Comparison of ENCODE assay signal across 8 cellular contexts in genomic region chr12:57759360-57759980, GRCh38. TPM values are rescaled to one million over a fixed set of nuclear protein-coding genes. Genes with fewer than 3 reads are reported as not detected.
DNase-seq lines count a peak whose midpoint lies in the region; TF ChIP-seq lines count a peak whose summit lies in the region.

No MANE protein-coding gene starts in this region.

- H3K4me3 Mint-ChIP-seq in endodermal cell: no peak overlapping the region

- H3K36me3 ChIP-seq in A673 (ENCODE audit: insufficient read depth, low read length, poor library complexity, severe bottlenecking) (peaks cover 6% of the 10 kb centered on the region), endodermal cell (ENCODE audit: control insufficient read depth, insufficient read depth, low read length) (peaks cover 7% of the 10 kb centered on the region)

- POLR2A ChIA-PET in A673 (lab: Charles Lee; ENCODE audit: low non-redundant PET): interaction anchor here (0.6 kb wide), 1 partner anchor 15 kb away, joined by 9 read pairs; the partner anchor contains the start of gene TSPAN31

- no TSS peak for BruUV-seq in A673 (replicated peaks; lab: Mats Ljungman, UMichigan)

- H3K27me3 ChIP-seq in A673 (replicated peaks; ENCODE audit: insufficient read depth, low read depth, low read length, poor library complexity) (peaks cover 7% of the 10 kb centered on the region), endodermal cell (ENCODE audit: control insufficient read depth, insufficient read depth, low read length, poor library complexity, severe bottlenecking) (peaks cover 73% of the 10 kb centered on the region)

- no peak for DNase-seq in A673 (ENCODE audit: low spot score)
- DNase-seq in RPMI8226: peak; percentile 69
- peak; percentile 73 for DNase-seq in endodermal cell
- DNase-seq in stimulated activated CD4-positive, alpha-beta T cell treated with anti-CD3 and anti-CD28 coated beads, Interleukin-4, amount 100 ng/mL, for 1 hour: peak; percentile 46
- DNase-seq in cerebellum (ENCODE audit: low spot score): no peak
- no peak for DNase-seq in midbrain (lab: John Stamatoyannopoulos, UW)
- no peak for DNase-seq in retina

- H3K9ac ChIP-seq in endodermal cell (ENCODE audit: extremely low read depth, low read length, poor library complexity, severe bottlenecking): no peak overlapping the region

- 33 to 41% methylated on average over 3 of the region's 3 CpGs for WGBS in endodermal cell (ENCODE audit: insufficient coverage in 1 of 2, insufficient read length in 1 of 2), 2 experiments

- CTCF ChIA-PET in A673 (lab: Charles Lee): no interaction called here

- peaks cover 10% of the 10 kb centered on the region for H3K4me1 Mint-ChIP-seq in endodermal cell

- peaks cover 12% of the 10 kb centered on the region for H3K36me3 Mint-ChIP-seq in endodermal cell (ENCODE audit: low read depth)

- no peaks in the 10 kb centered on the region for H3K9me3 Mint-ChIP-seq in endodermal cell

- no peak overlapping the region for H3K27ac Mint-ChIP-seq in endodermal cell

- H3K27me3 Mint-ChIP-seq in endodermal cell (ENCODE audit: insufficient read depth): peaks cover 80% of the 10 kb centered on the region

- H3K27ac ChIP-seq in A673 (ENCODE audit: low read depth, low read length, poor library complexity, severe bottlenecking): no peak overlapping the region
- no peak overlapping the region for H3K27ac ChIP-seq in endodermal cell (ENCODE audit: low read depth, low read length)

- TF ChIP-seq CTCF in A673 (conservative IDR thresholded peaks at IDR 0.05; ENCODE audit: low read depth, low read length) (peak; percentile 50), GM12875 (IDR thresholded peaks at IDR 0.05; ENCODE audit: borderline replicate concordance, insufficient read depth, low read depth, low read length) (peak; percentile 58), endodermal cell (conservative IDR thresholded peaks at IDR 0.05) (peak; percentile 73)

- H3K9me3 ChIP-seq in A673 (ENCODE audit: low read depth, low read length, poor library complexity, severe bottlenecking): no peaks in the 10 kb centered on the region
- H3K9me3 ChIP-seq in endodermal cell (ENCODE audit: control insufficient read depth, low read length): no peaks in the 10 kb centered on the region

- intact Hi-C loops in A673 (cut with micrococcal nuclease; ENCODE audit: unreplicated experiment): no loop called here

- H3K4me1 ChIP-seq in A673 (ENCODE audit: insufficient read depth, low read length, poor library complexity, severe bottlenecking) (peaks cover 9% of the 10 kb centered on the region), endodermal cell (ENCODE audit: control insufficient read depth, insufficient read depth, low read length) (no peaks in the 10 kb centered on the region)

- no peak overlapping the region for H3K4me3 ChIP-seq in A673 (ENCODE audit: low read depth, low read length, poor library complexity, severe bottlenecking)
- H3K4me3 ChIP-seq in GM12875 (ENCODE audit: low read depth, low read length): no peak overlapping the region
- no peak overlapping the region for H3K4me3 ChIP-seq in endodermal cell (ENCODE audit: low read length)

RNA-seq across cellular contexts. Expression of gene MARCHF9, which starts 4.6 kb away (rescaled TPM):
- 19.8 and 23.6 TPM in 2 replicates for total RNA-seq in A673 (2021)
- total RNA-seq in endodermal cell: 10 to 100 TPM; 13.6 to 15.8 TPM
- polyA plus RNA-seq in endodermal cell (2013, experiment 1 of 2): 10.2 TPM
- polyA plus RNA-seq in endodermal cell (2013, experiment 2 of 2): 7.9 TPM
- 12.2 TPM for total RNA-seq in cerebellum

RNA-seq across cellular contexts. Expression of gene CDK4, which starts 7.4 kb away (rescaled TPM):
- total RNA-seq in A673 (2021) (216 and 247 TPM in 2 replicates), endodermal cell (100 to 1,000 TPM; 144 to 186 TPM), cerebellum (48.5 TPM)
- polyA plus RNA-seq in endodermal cell (2013, experiment 1 of 2): 157 TPM
- polyA plus RNA-seq in endodermal cell (2013, experiment 2 of 2): 137 TPM

RNA-seq across cellular contexts. Expression of gene CYP27B1, which starts 7.4 kb away (rescaled TPM):
- total RNA-seq in A673 (2021): 4.5 and 4.7 TPM in 2 replicates
- 1 to 10 TPM; 2.4 to 3.1 TPM for total RNA-seq in endodermal cell
- polyA plus RNA-seq in endodermal cell (2013, experiment 1 of 2): 0.57 TPM
- 0.58 TPM for polyA plus RNA-seq in endodermal cell (2013, experiment 2 of 2)
- 1.2 TPM for total RNA-seq in cerebellum

RNA-seq across cellular contexts. Expression of gene METTL1, which starts 12.4 kb away (rescaled TPM):
- total RNA-seq in A673 (2021) (51.0 and 55.6 TPM in 2 replicates), endodermal cell (10 to 100 TPM; 26.1 to 28.7 TPM), cerebellum (2.9 TPM)
- 19.3 TPM for polyA plus RNA-seq in endodermal cell (2013, experiment 1 of 2)
- polyA plus RNA-seq in endodermal cell (2013, experiment 2 of 2): 22.0 TPM

RNA-seq across cellular contexts. Expression of gene EEF1AKMT3, which starts 12.9 kb away (rescaled TPM):
- total RNA-seq in A673 (2021) (5.3 and 7.4 TPM in 2 replicates), endodermal cell (1 to 10 TPM; 3.7 to 5.8 TPM), cerebellum (3.7 TPM)
- polyA plus RNA-seq in endodermal cell (2013, experiment 1 of 2): 5.1 TPM
- polyA plus RNA-seq in endodermal cell (2013, experiment 2 of 2): 5.2 TPM

Comparison
In these comparisons a context has a peak if more than half of its experiments do, and no peak if none do; other contexts are left out.
1. DNase-seq: peak in RPMI8226 (single experiment), endodermal cell (single experiment) and stimulated activated CD4-positive, alpha-beta T cell treated with anti-CD3 and anti-CD28 coated beads, Interleukin-4, amount 100 ng/mL, for 1 hour (single experiment); none in A673 (single experiment), cerebellum (single experiment), midbrain (single experiment) and retina (single experiment).
2. Peak in every context shown above with its lines, with median percentiles within 50 percentile points of each other: CTCF ChIP-seq.